In genomic region chr20:63741354-63741675, GRCh38 we compare ENCODE assay signal across 8 cellular contexts. TPM values are rescaled to one million over a fixed set of nuclear protein-coding genes. Genes with fewer than 3 reads are reported as not detected.
DNase-seq lines count a peak whose midpoint lies in the region; ATAC-seq, FAIRE-seq and TF ChIP-seq lines count a peak whose summit lies in the region.

No MANE protein-coding gene starts in this region.

- H3K27ac Mint-ChIP-seq in central memory CD8-positive, alpha-beta T cell (ENCODE audit: low read depth), result no peak overlapping the region
- peak overlapping the region in 2 of 9 donors; percentile 28 to 82 for H3K27ac Mint-ChIP-seq in naive thymus-derived CD4-positive, alpha-beta T cell

- H3K9me3 ChIP-seq in HUES6 (ENCODE audit: control insufficient read depth, insufficient read depth, low read depth, low read length), result no peaks in the 10 kb centered on the region
- no peaks in the 10 kb centered on the region for H3K9me3 ChIP-seq in naive thymus-derived CD4-positive, alpha-beta T cell (ENCODE audit: control insufficient read depth in 2 of 3, low read length in 3 of 3)

- H3K27ac ChIP-seq in 22Rv1 (peak overlapping the region; percentile 98), HUES6 (ENCODE audit: low read depth, low read length) (peak overlapping the region; percentile 79; the same call in 1 of the 2 replicates)
- peak overlapping the region; percentile 71 for H3K27ac ChIP-seq in naive thymus-derived CD4-positive, alpha-beta T cell (ENCODE audit: low read depth, low read length)

- no peaks in the 10 kb centered on the region for H3K9me3 Mint-ChIP-seq in central memory CD8-positive, alpha-beta T cell
- H3K9me3 Mint-ChIP-seq in naive thymus-derived CD4-positive, alpha-beta T cell, result no peaks in the 10 kb centered on the region

- peak overlapping the region; percentile 69 for H3K4me3 Mint-ChIP-seq in central memory CD8-positive, alpha-beta T cell
- peak overlapping the region; percentile 25 to 84 (median 64) for H3K4me3 Mint-ChIP-seq in naive thymus-derived CD4-positive, alpha-beta T cell

- CTCF ChIA-PET in naive thymus-derived CD4-positive, alpha-beta T cell (lab: Charles Lee), result interaction anchor here (1.2 to 1.5 kb wide), 4 partner anchors 9 to 203 kb away, joined by 4 to 7 read pairs (median 4); partner anchors contain the start of genes ARFRP1 and ZGPAT

- H3K9ac ChIP-seq in HUES6 (ENCODE audit: low read length), result no peak overlapping the region

- peaks cover 10% of the 10 kb centered on the region for H3K27me3 ChIP-seq in HUES6 (ENCODE audit: control insufficient read depth, insufficient read depth, low read length)
- H3K27me3 ChIP-seq in naive thymus-derived CD4-positive, alpha-beta T cell (ENCODE audit: control insufficient read depth in 2 of 2, insufficient read depth in 2 of 2, low read length in 2 of 2), result no peaks in the 10 kb centered on the region

- peaks cover 23% of the 10 kb centered on the region for H3K4me1 ChIP-seq in HUES6 (ENCODE audit: control insufficient read depth, insufficient read depth, low read length)
- H3K4me1 ChIP-seq in naive thymus-derived CD4-positive, alpha-beta T cell (ENCODE audit: control insufficient read depth in 2 of 2, insufficient read depth in 2 of 2, low read length in 2 of 2), result peaks cover 12 to 19% of the 10 kb centered on the region in 2 donors

- peaks cover 2% of the 10 kb centered on the region for H3K4me1 Mint-ChIP-seq in central memory CD8-positive, alpha-beta T cell
- peaks cover 0 to 9% (median 5%) of the 10 kb centered on the region in 7 donors for H3K4me1 Mint-ChIP-seq in naive thymus-derived CD4-positive, alpha-beta T cell

- H3K27me3 Mint-ChIP-seq in central memory CD8-positive, alpha-beta T cell, result no peaks in the 10 kb centered on the region
- H3K27me3 Mint-ChIP-seq in naive thymus-derived CD4-positive, alpha-beta T cell, result no peaks in the 10 kb centered on the region

- POLR2A ChIA-PET in naive thymus-derived CD4-positive, alpha-beta T cell (lab: Charles Lee), result interaction anchor here (1.2 to 9.9 kb wide), 6 partner anchors 10 to 124 kb away, joined by 3 to 137 read pairs (median 8); partner anchors contain the start of genes ARFRP1, TPD52L2 and ZGPAT

- ATAC-seq in central memory CD8-positive, alpha-beta T cell (replicated peaks; ENCODE audit: extremely low read depth, poor library complexity, severe bottlenecking), result no peak
- no peak for ATAC-seq in naive thymus-derived CD4-positive, alpha-beta T cell

- no peak for DNase-seq in central memory CD8-positive, alpha-beta T cell (ENCODE audit: low spot score in 2 of 2)
- DNase-seq in naive thymus-derived CD4-positive, alpha-beta T cell, result no peak
- DNase-seq in AG08395 (ENCODE audit: low spot score), result no peak
- DNase-seq in HT-29 (ENCODE audit: low spot score), result no peak
- no peak for DNase-seq in HTR-8/SVneo (ENCODE audit: insufficient read length, low spot score)
- no peak for DNase-seq in NCI-H510A treated with DMSO at 0.1 percent for 48 hours (lab: John Stamatoyannopoulos, UW)

- no peak for FAIRE-seq in HTR-8/SVneo (lab: Jason Lieb, UNC)

- peaks cover 37% of the 10 kb centered on the region for H3K36me3 Mint-ChIP-seq in central memory CD8-positive, alpha-beta T cell (ENCODE audit: insufficient read depth)
- peaks cover 0 to 4% (median 0%) of the 10 kb centered on the region in 5 donors for H3K36me3 Mint-ChIP-seq in naive thymus-derived CD4-positive, alpha-beta T cell

- no peak for TF ChIP-seq CTCF in 22Rv1 (IDR thresholded peaks at IDR 0.05)

- intact Hi-C loops in naive thymus-derived CD4-positive, alpha-beta T cell (cut with micrococcal nuclease), result loop anchor here in 1 of 2 donors (5.0 kb wide), 1 partner anchor 34 kb away; the partner anchor contains the start of genes ARFRP1 and ZGPAT

- peak overlapping the region; percentile 90 for H3K4me3 ChIP-seq in HUES6 (ENCODE audit: low read depth, low read length)
- peak overlapping the region; percentile 69 for H3K4me3 ChIP-seq in naive thymus-derived CD4-positive, alpha-beta T cell (ENCODE audit: low read length)

- peaks cover 21% of the 10 kb centered on the region for H3K36me3 ChIP-seq in HUES6 (ENCODE audit: control insufficient read depth, insufficient read depth, low read length)
- peaks cover 0 to 24% (median 0%) of the 10 kb centered on the region in 3 experiments for H3K36me3 ChIP-seq in naive thymus-derived CD4-positive, alpha-beta T cell (ENCODE audit: control insufficient read depth in 2 of 3, insufficient read depth in 3 of 3, low read length in 3 of 3)

RNA-seq across cellular contexts. Expression of gene SLC2A4RG, which starts 1.7 kb away (rescaled TPM):
- total RNA-seq in naive thymus-derived CD4-positive, alpha-beta T cell, result 100 to 1,000 TPM in 3 of 5 experiments, 10 to 100 TPM in 2; 88.7 to 136 (median 111) TPM
- polyA plus RNA-seq in naive thymus-derived CD4-positive, alpha-beta T cell, result 1 to 10 TPM; 3.0 to 4.6 TPM
- 200 and 229 TPM in 2 replicates for total RNA-seq in HT-29 (2014; rRNA removed; shearing (Covaris generic))

RNA-seq across cellular contexts. Expression of gene LIME1, which starts 4.9 kb away (rescaled TPM):
- 100 to 1,000 TPM in 3 of 5 experiments, 10 to 100 TPM in 2; 96.8 to 118 (median 103) TPM for total RNA-seq in naive thymus-derived CD4-positive, alpha-beta T cell
- 100 to 1,000 TPM; 205 to 366 TPM for polyA plus RNA-seq in naive thymus-derived CD4-positive, alpha-beta T cell
- 267 and 295 TPM in 2 replicates for total RNA-seq in HT-29 (2014; rRNA removed; shearing (Covaris generic))

RNA-seq across cellular contexts. Expression of gene ZGPAT, which starts 33.5 kb away (rescaled TPM):
- total RNA-seq in naive thymus-derived CD4-positive, alpha-beta T cell, result 10 to 100 TPM; 42.9 to 49.9 (median 45.4) TPM
- 10 to 100 TPM; 47.5 to 82.1 TPM for polyA plus RNA-seq in naive thymus-derived CD4-positive, alpha-beta T cell
- 52.1 and 68.6 TPM in 2 replicates for total RNA-seq in HT-29 (2014; rRNA removed; shearing (Covaris generic))

RNA-seq across cellular contexts. Expression of gene ARFRP1, which starts 33.5 kb away (rescaled TPM):
- 10 to 100 TPM; 55.4 to 92.1 (median 66.2) TPM for total RNA-seq in naive thymus-derived CD4-positive, alpha-beta T cell
- 100 to 1,000 TPM in 1 of 2 donors, 10 to 100 TPM in 1; 89.1 to 108 TPM for polyA plus RNA-seq in naive thymus-derived CD4-positive, alpha-beta T cell
- 82.0 and 86.1 TPM in 2 replicates for total RNA-seq in HT-29 (2014; rRNA removed; shearing (Covaris generic))

RNA-seq across cellular contexts. Expression of gene TNFRSF6B, which starts 44.9 kb away (rescaled TPM):
- total RNA-seq in naive thymus-derived CD4-positive, alpha-beta T cell, result under 1 TPM in 1 of 5 experiments, not detected in 4; 0.74 TPM
- under 1 TPM in 1 of 2 donors, not detected in 1; 0.22 TPM for polyA plus RNA-seq in naive thymus-derived CD4-positive, alpha-beta T cell
- 4.1 and 4.9 TPM in 2 replicates for total RNA-seq in HT-29 (2014; rRNA removed; shearing (Covaris generic))
